ENCODE assay signal across 8 cellular contexts in the genomic region with DNA sequence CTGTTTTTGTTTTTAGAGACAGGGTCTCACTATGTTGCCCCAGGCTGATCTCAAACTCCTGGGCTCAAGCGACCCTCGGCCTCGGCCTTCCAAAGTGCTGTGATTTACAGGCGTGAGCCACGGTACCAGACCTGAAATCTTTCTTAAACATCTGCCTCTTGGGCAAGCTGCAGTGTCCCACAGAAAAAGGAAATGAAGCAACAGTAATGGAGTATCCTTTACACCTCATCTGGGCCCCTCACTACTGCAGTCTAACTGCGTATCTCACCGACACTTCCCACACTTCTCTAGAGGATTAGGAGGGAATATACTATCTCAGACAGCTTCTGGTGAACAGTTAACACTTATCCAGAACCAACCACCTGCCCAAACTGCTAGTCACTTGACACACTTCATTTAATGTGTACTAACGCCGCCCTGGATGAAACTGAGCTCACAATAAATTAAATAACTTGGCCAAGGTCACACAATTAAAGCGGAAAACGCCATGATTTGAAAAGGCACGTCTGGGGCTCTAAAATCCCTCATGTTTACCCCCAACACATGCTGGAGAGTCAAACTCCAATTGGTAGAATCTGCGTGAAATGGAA. TPM values are rescaled to one million over a fixed set of nuclear protein-coding genes. Genes with fewer than 3 reads are reported as not detected.
DNase-seq lines count a peak whose midpoint lies in the region; ATAC-seq and TF ChIP-seq lines count a peak whose summit lies in the region.

No MANE protein-coding gene starts in this region.

- no peak for TF ChIP-seq CTCF in KMS-11 (conservative IDR thresholded peaks at IDR 0.05; ENCODE audit: low read depth, low read length)
- no peak for TF ChIP-seq CTCF in stomach (IDR thresholded peaks at IDR 0.05)

- TF ChIP-seq POLR2A in stomach (IDR thresholded peaks at IDR 0.05): no peak

- no peaks in the 10 kb centered on the region for H3K27me3 Mint-ChIP-seq in CD4-positive, alpha-beta memory T cell
- H3K27me3 Mint-ChIP-seq in activated T-helper 1 cell treated with anti-CD3 and anti-CD28 coated beads, Interleukin-12 subunit alpha, Interleukin-12 subunit beta, Interleukin-2, Interleukin-4 antibody, amounts not matched to agents 30 ng/mL and 10 ng/mL and 1 ng/mL, durations not matched to agents 14 hours and 24 hours and 36 hours (ENCODE audit: insufficient read depth): no peaks in the 10 kb centered on the region

- peak overlapping the region; percentile 96 to 100 (median 98) for H3K27ac Mint-ChIP-seq in CD4-positive, alpha-beta memory T cell
- peak overlapping the region; percentile 92 for H3K27ac Mint-ChIP-seq in activated T-helper 1 cell treated with anti-CD3 and anti-CD28 coated beads, Interleukin-12 subunit alpha, Interleukin-12 subunit beta, Interleukin-2, Interleukin-4 antibody, amounts not matched to agents 30 ng/mL and 10 ng/mL and 1 ng/mL, durations not matched to agents 14 hours and 24 hours and 36 hours

- H2AFZ ChIP-seq in KMS-11 (ENCODE audit: low read depth): no peak overlapping the region

- H3K27me3 ChIP-seq in CD4-positive, alpha-beta memory T cell (ENCODE audit: insufficient read depth, low read length): no peaks in the 10 kb centered on the region
- H3K27me3 ChIP-seq in KMS-11 (ENCODE audit: insufficient read depth, low read depth) (no peaks in the 10 kb centered on the region), iPS-18a (ENCODE audit: control insufficient read depth, insufficient read depth, low read length) (no peaks in the 10 kb centered on the region), stomach (no peaks in the 10 kb centered on the region)

- H3K4me2 ChIP-seq in KMS-11: peak overlapping the region; percentile 99

- ATAC-seq in GM18498 (IDR thresholded peaks at IDR 0.05; ENCODE audit: unreplicated experiment) (no peak), HG03469 (IDR thresholded peaks at IDR 0.05; ENCODE audit: unreplicated experiment) (no peak), GM21528 (IDR thresholded peaks at IDR 0.05; ENCODE audit: low FRiP score, unreplicated experiment) (no peak)

- H3K9me3 Mint-ChIP-seq in CD4-positive, alpha-beta memory T cell: no peaks in the 10 kb centered on the region
- no peaks in the 10 kb centered on the region for H3K9me3 Mint-ChIP-seq in activated T-helper 1 cell treated with anti-CD3 and anti-CD28 coated beads, Interleukin-12 subunit alpha, Interleukin-12 subunit beta, Interleukin-2, Interleukin-4 antibody, amounts not matched to agents 30 ng/mL and 10 ng/mL and 1 ng/mL, durations not matched to agents 14 hours and 24 hours and 36 hours

- peaks cover 60% of the 10 kb centered on the region for H3K79me2 ChIP-seq in KMS-11 (ENCODE audit: insufficient read depth, low read depth)

- intact Hi-C loops in CD4-positive, alpha-beta memory T cell (cut with micrococcal nuclease): loop anchor here (2.0 to 5.0 kb wide), 5 partner anchors 33 to 1807 kb away; partner anchors contain the start of genes KCNG3 and PPM1B
- intact Hi-C loops in activated T-helper 1 cell treated with anti-CD3 and anti-CD28 coated beads, Interleukin-12 subunit alpha, Interleukin-12 subunit beta, Interleukin-2, Interleukin-4 antibody, amounts not matched to agents 30 ng/mL and 10 ng/mL and 1 ng/mL, durations not matched to agents 14 hours and 24 hours and 36 hours (cut with micrococcal nuclease): loop anchor here (2.0 to 10.0 kb wide), 8 partner anchors 29 to 2002 kb away; partner anchors contain the start of genes CAMKMT, DYNC2LI1, LRPPRC and PPM1B
- intact Hi-C loops in stomach (cut with DNase I; ENCODE audit: low total_unique reads): no loop called here

- no peaks in the 10 kb centered on the region for H3K9me3 ChIP-seq in CD4-positive, alpha-beta memory T cell (ENCODE audit: control insufficient read depth in 1 of 2, low read length in 2 of 2)
- no peaks in the 10 kb centered on the region for H3K9me3 ChIP-seq in iPS-18a (ENCODE audit: control insufficient read depth, low read depth, low read length)
- H3K9me3 ChIP-seq in stomach: no peaks in the 10 kb centered on the region

- H3K9ac ChIP-seq in KMS-11 (peak overlapping the region; percentile 81), iPS-18a (ENCODE audit: low read length) (peak overlapping the region; percentile 92)

- peak in 3 of 5 donors; percentile 11 to 22 (median 12) for DNase-seq in CD4-positive, alpha-beta memory T cell
- DNase-seq in activated T-helper 1 cell treated with anti-CD3 and anti-CD28 coated beads, Interleukin-12 subunit alpha, Interleukin-12 subunit beta, Interleukin-2, Interleukin-4 antibody, amounts not matched to agents 30 ng/mL and 10 ng/mL and 1 ng/mL, durations not matched to agents 14 hours and 24 hours and 36 hours (ENCODE audit: low spot score): no peak
- DNase-seq in stomach: no peak

- WGBS in stomach, 5 donors: 8 to 15% (median 11%) methylated on average over 13 of the region's 13 CpGs

- H3K36me3 ChIP-seq in CD4-positive, alpha-beta memory T cell (ENCODE audit: insufficient read depth, low read length): no peaks in the 10 kb centered on the region
- no peaks in the 10 kb centered on the region for H3K36me3 ChIP-seq in KMS-11 (ENCODE audit: insufficient read depth)
- H3K36me3 ChIP-seq in iPS-18a (ENCODE audit: control insufficient read depth, low read depth, low read length): no peaks in the 10 kb centered on the region
- H3K36me3 ChIP-seq in stomach: peaks cover 0 to 5% (median 0%) of the 10 kb centered on the region in 4 donors

- CTCF ChIA-PET in CD4-positive, alpha-beta memory T cell (lab: Charles Lee; ENCODE audit: partially characterized antibody): interaction anchor here (1.2 to 2.7 kb wide), 2 partner anchors 264 to 518 kb away, joined by 3 to 8 read pairs; no protein-coding TSS in a partner anchor

- TF ChIP-seq EP300 in stomach (IDR thresholded peaks at IDR 0.05): no peak

- H3K4me3 ChIP-seq in CD4-positive, alpha-beta memory T cell (ENCODE audit: low read length in 2 of 2): peak overlapping the region; percentile 84 to 97
- H3K4me3 ChIP-seq in KMS-11 (IDR thresholded peaks at IDR 0.05; ENCODE audit: insufficient read depth, low read depth, low read length): peak overlapping the region; percentile 89
- H3K4me3 ChIP-seq in iPS-18a (ENCODE audit: low read length): peak overlapping the region; percentile 96
- H3K4me3 ChIP-seq in stomach: peak overlapping the region; percentile 77 to 91 (median 85)

- peak overlapping the region; percentile 89 to 97 (median 94) for H3K4me3 Mint-ChIP-seq in CD4-positive, alpha-beta memory T cell
- peak overlapping the region; percentile 94 for H3K4me3 Mint-ChIP-seq in activated T-helper 1 cell treated with anti-CD3 and anti-CD28 coated beads, Interleukin-12 subunit alpha, Interleukin-12 subunit beta, Interleukin-2, Interleukin-4 antibody, amounts not matched to agents 30 ng/mL and 10 ng/mL and 1 ng/mL, durations not matched to agents 14 hours and 24 hours and 36 hours

- H3K4me1 ChIP-seq in CD4-positive, alpha-beta memory T cell (ENCODE audit: insufficient read depth, low read length): peaks cover 51% of the 10 kb centered on the region
- peaks cover 29% of the 10 kb centered on the region for H3K4me1 ChIP-seq in KMS-11 (ENCODE audit: low read depth, poor library complexity, severe bottlenecking)
- peaks cover 15% of the 10 kb centered on the region for H3K4me1 ChIP-seq in iPS-18a (ENCODE audit: control insufficient read depth, low read depth, low read length)
- H3K4me1 ChIP-seq in stomach: peaks cover 19 to 61% (median 42%) of the 10 kb centered on the region in 4 donors

- peaks cover 43 to 62% (median 54%) of the 10 kb centered on the region in 4 donors for H3K4me1 Mint-ChIP-seq in CD4-positive, alpha-beta memory T cell
- peaks cover 51% of the 10 kb centered on the region for H3K4me1 Mint-ChIP-seq in activated T-helper 1 cell treated with anti-CD3 and anti-CD28 coated beads, Interleukin-12 subunit alpha, Interleukin-12 subunit beta, Interleukin-2, Interleukin-4 antibody, amounts not matched to agents 30 ng/mL and 10 ng/mL and 1 ng/mL, durations not matched to agents 14 hours and 24 hours and 36 hours (ENCODE audit: low read depth)

- POLR2A ChIA-PET in CD4-positive, alpha-beta memory T cell (lab: Charles Lee; ENCODE audit: partially characterized antibody): interaction anchor here (1.0 to 3.0 kb wide), 6 partner anchors 17 to 232 kb away, joined by 3 to 12 read pairs (median 4); no protein-coding TSS in a partner anchor

- 0 out of 2 replicates have a peak, but pooled peaks cover 8% of the 10 kb centered on the region for H4K20me1 ChIP-seq in KMS-11 (ENCODE audit: insufficient read depth)

- H3K27ac ChIP-seq in CD4-positive, alpha-beta memory T cell (ENCODE audit: low read depth, low read length): peak overlapping the region; percentile 93
- H3K27ac ChIP-seq in KMS-11: peak overlapping the region; percentile 82
- no peak overlapping the region for H3K27ac ChIP-seq in iPS-18a (ENCODE audit: low read length)
- peak overlapping the region in 4 of 5 donors; percentile 93 to 96 (median 96) for H3K27ac ChIP-seq in stomach

- H3K36me3 Mint-ChIP-seq in CD4-positive, alpha-beta memory T cell: peaks cover 5 to 14% of the 10 kb centered on the region in 2 donors
- H3K36me3 Mint-ChIP-seq in activated T-helper 1 cell treated with anti-CD3 and anti-CD28 coated beads, Interleukin-12 subunit alpha, Interleukin-12 subunit beta, Interleukin-2, Interleukin-4 antibody, amounts not matched to agents 30 ng/mL and 10 ng/mL and 1 ng/mL, durations not matched to agents 14 hours and 24 hours and 36 hours (ENCODE audit: low read depth): peaks cover 10% of the 10 kb centered on the region

RNA-seq across cellular contexts. Expression of gene COX7A2L, which starts 1.0 kb away (rescaled TPM):
- 10 to 100 TPM; 77.2 to 77.7 TPM for total RNA-seq in CD4-positive, alpha-beta memory T cell
- polyA plus RNA-seq in CD4-positive, alpha-beta memory T cell: 100 to 1,000 TPM; 170 to 267 TPM
- total RNA-seq in activated T-helper 1 cell treated with anti-CD3 and anti-CD28 coated beads, Interleukin-12 subunit alpha, Interleukin-12 subunit beta, Interleukin-2, Interleukin-4 antibody, amounts not matched to agents 30 ng/mL and 10 ng/mL and 1 ng/mL, durations not matched to agents 14 hours and 24 hours and 36 hours: 83.3 and 84.7 TPM in 2 replicates
- 100 to 1,000 TPM in 1 of 5 donors, 10 to 100 TPM in 4; 36.2 to 135 (median 59.3) TPM for total RNA-seq in stomach
- polyA plus RNA-seq in stomach: 100 to 1,000 TPM; 120 to 222 (median 142) TPM

Comparison
In these comparisons a context has a peak if more than half of its experiments do, and no peak if none do; other contexts are left out.
1. DNase-seq: peak in CD4-positive, alpha-beta memory T cell (3 of 5); none in activated T-helper 1 cell treated with anti-CD3 and anti-CD28 coated beads, Interleukin-12 subunit alpha, Interleukin-12 subunit beta, Interleukin-2, Interleukin-4 antibody, amounts not matched to agents 30 ng/mL and 10 ng/mL and 1 ng/mL, durations not matched to agents 14 hours and 24 hours and 36 hours (single experiment) and stomach (single experiment).
2. Peak in every context shown above with its lines, with median percentiles within 50 percentile points of each other: H3K4me3 ChIP-seq.